8 cellular contexts compared by ENCODE assay signal in genomic region chr16:74296465-74297295, GRCh38. TPM values are rescaled to one million over a fixed set of nuclear protein-coding genes. Genes with fewer than 3 reads are reported as not detected.
DNase-seq lines count a peak whose midpoint lies in the region; ATAC-seq and TF ChIP-seq lines count a peak whose summit lies in the region.

TSS of gene PSMD7 (plus strand) at chr16:74296814. CDS start at chr16:74296915, 101 bp downstream.

- no peak for TF ChIP-seq RAD21 in liver (IDR thresholded peaks at IDR 0.05)

- H3K36me3 ChIP-seq in liver (ENCODE audit: control insufficient read depth in 4 of 4, insufficient read depth in 3 of 4, low read depth in 1 of 4, low read length in 3 of 4) = peaks cover 6 to 22% (median 18%) of the 10 kb centered on the region in 4 donors

- peak within 1 kb of the TSS; percentile 87 for H3K4me3 Mint-ChIP-seq in activated CD4-positive, alpha-beta memory T cell treated with anti-CD3 and anti-CD28 coated beads for 36 hours

- H3K27ac Mint-ChIP-seq in activated CD4-positive, alpha-beta memory T cell treated with anti-CD3 and anti-CD28 coated beads for 36 hours = peak within 1 kb of the TSS; percentile 94

- peak; percentile 96 for DNase-seq in CD1c-positive myeloid dendritic cell (ENCODE audit: extremely low spot score)
- DNase-seq in NCI-H82 (lab: John Stamatoyannopoulos, UW) = peak; percentile 92
- DNase-seq in activated CD4-positive, alpha-beta memory T cell treated with anti-CD3 and anti-CD28 coated beads for 36 hours = peak; percentile 94
- DNase-seq in dorsolateral prefrontal cortex = peak; percentile 81 to 96 (median 87)
- DNase-seq in stimulated activated CD4-positive, alpha-beta T cell treated with anti-CD3 and anti-CD28 coated beads, Interleukin-4, amount 100 ng/mL, for 1 hour = peak; percentile 88

- H3K4me1 Mint-ChIP-seq in activated CD4-positive, alpha-beta memory T cell treated with anti-CD3 and anti-CD28 coated beads for 36 hours (ENCODE audit: low read depth) = peaks cover 31% of the 10 kb centered on the region

- peaks cover 36% of the 10 kb centered on the region for H3K36me3 Mint-ChIP-seq in activated CD4-positive, alpha-beta memory T cell treated with anti-CD3 and anti-CD28 coated beads for 36 hours

- CTCF ChIA-PET in activated CD4-positive, alpha-beta memory T cell treated with anti-CD3 and anti-CD28 coated beads for 36 hours (lab: Charles Lee) = interaction anchor here (0.8 to 3.7 kb wide), 2 partner anchors 13 to 1822 kb away, joined by 3 to 29 read pairs; no protein-coding TSS in a partner anchor

- TF ChIP-seq CTCF in dorsolateral prefrontal cortex (IDR thresholded peaks at IDR 0.05 in 54 of 56, conservative IDR thresholded peaks at IDR 0.05 in 2 of 56; ENCODE audit: low read depth in 1 of 56, partially characterized antibody in 56 of 56) (peak in 30 of 56 donors; percentile 2 to 53 (median 31)), liver (IDR thresholded peaks at IDR 0.05; ENCODE audit: low read depth, low read length, missing input control) (no peak)

- WGBS in liver = under 1% methylated on average over 71 of the region's 71 CpGs

- H3K27ac ChIP-seq in dorsolateral prefrontal cortex (peak within 1 kb of the TSS; percentile 62 to 97 (median 91)), liver (ENCODE audit: low read depth in 1 of 2, low read length in 2 of 2) (peak within 1 kb of the TSS; percentile 97 to 98)

- H3K4me1 ChIP-seq in liver (ENCODE audit: control insufficient read depth in 4 of 4, insufficient read depth in 4 of 4, low read length in 3 of 4) = peaks cover 0 to 39% (median 27%) of the 10 kb centered on the region in 4 donors

- POLR2A ChIA-PET in activated CD4-positive, alpha-beta memory T cell treated with anti-CD3 and anti-CD28 coated beads for 36 hours (lab: Charles Lee) = interaction anchor here (0.8 to 1.8 kb wide), 4 partner anchors 8 to 370 kb away, joined by 3 to 7 read pairs (median 4); partner anchors contain the start of gene RFWD3

- H3K27me3 ChIP-seq in dorsolateral prefrontal cortex (no peaks in the 10 kb centered on the region), liver (ENCODE audit: control insufficient read depth in 4 of 4, insufficient read depth in 4 of 4, low read length in 3 of 4) (no peaks in the 10 kb centered on the region)

- H3K9ac ChIP-seq in liver (ENCODE audit: low read depth in 1 of 2, low read length in 2 of 2) = peak within 1 kb of the TSS; percentile 91 to 93

- H3K27me3 Mint-ChIP-seq in activated CD4-positive, alpha-beta memory T cell treated with anti-CD3 and anti-CD28 coated beads for 36 hours = no peaks in the 10 kb centered on the region

- ATAC-seq in GM19397 (IDR thresholded peaks at IDR 0.05; ENCODE audit: unreplicated experiment) = peak; percentile 97
- peak; percentile 91 for ATAC-seq in HG03565 (IDR thresholded peaks at IDR 0.05; ENCODE audit: unreplicated experiment)

- H3K9me3 ChIP-seq in liver (ENCODE audit: control insufficient read depth in 4 of 4, low read length in 3 of 4) = peaks cover 0 to 4% (median 0%) of the 10 kb centered on the region in 4 donors

- peak within 1 kb of the TSS; percentile 68 to 100 (median 98) for H3K4me3 ChIP-seq in dorsolateral prefrontal cortex
- H3K4me3 ChIP-seq in liver (ENCODE audit: low read depth in 1 of 3, low read length in 3 of 3) = peak within 1 kb of the TSS; percentile 92 to 97 (median 92)

- H3K9me3 Mint-ChIP-seq in activated CD4-positive, alpha-beta memory T cell treated with anti-CD3 and anti-CD28 coated beads for 36 hours = peaks cover 4% of the 10 kb centered on the region

- intact Hi-C loops in activated CD4-positive, alpha-beta memory T cell treated with anti-CD3 and anti-CD28 coated beads for 36 hours (cut with micrococcal nuclease) = loop anchor here (1.0 to 10.0 kb wide), 6 partner anchors 72 to 1348 kb away; partner anchors contain the start of genes KARS1, TERF2IP and ZFP1
- intact Hi-C loops in dorsolateral prefrontal cortex (cut with DNase I) = loop anchor here in 1 of 2 donors (2.0 to 5.0 kb wide), 2 partner anchors 76 to 310 kb away; partner anchors contain the start of gene GLG1

TF ChIP-seq in liver, 16 proteins besides CTCF, POLR2A, EP300 and RAD21:
- peak; percentile 29 for TF ChIP-seq HNF4G (IDR thresholded peaks at IDR 0.05)
- TF ChIP-seq JUND (IDR thresholded peaks at IDR 0.05) = peak in 1 of 2 donors; percentile 42
- peak; percentile 40 for TF ChIP-seq FOXA1 (IDR thresholded peaks at IDR 0.05)
- TF ChIP-seq NR2F2 (IDR thresholded peaks at IDR 0.05) = peak; percentile 27
- TF ChIP-seq MAX (IDR thresholded peaks at IDR 0.05) = peak; percentile 81
- TF ChIP-seq HNF4A (conservative IDR thresholded peaks at IDR 0.05) = peak; percentile 65 to 82
- no peak for TF ChIP-seq TAF1 (conservative IDR thresholded peaks at IDR 0.05)
- TF ChIP-seq YY1 (IDR thresholded peaks at IDR 0.05) = peak; percentile 89
- peak; percentile 62 for TF ChIP-seq SP1 (IDR thresholded peaks at IDR 0.05)
- TF ChIP-seq GABPA (IDR thresholded peaks at IDR 0.05 in 1 of 2, conservative IDR thresholded peaks at IDR 0.05 in 1 of 2) = peak; percentile 84 to 98
- peak; percentile 47 to 57 for TF ChIP-seq RXRA (IDR thresholded peaks at IDR 0.05)
- peak; percentile 77 for TF ChIP-seq ZBTB33 (IDR thresholded peaks at IDR 0.05)
- peak; percentile 80 for TF ChIP-seq FOXA2 (IDR thresholded peaks at IDR 0.05)
- TF ChIP-seq REST (IDR thresholded peaks at IDR 0.05) = peak; percentile 84
- peak; percentile 12 to 65 for TF ChIP-seq EGR1 (IDR thresholded peaks at IDR 0.05; ENCODE audit: low read depth in 2 of 2)
- TF ChIP-seq ATF3 (IDR thresholded peaks at IDR 0.05) = no peak

RNA-seq across cellular contexts. Expression of gene PSMD7, which starts in this region (rescaled TPM):
- 100 to 1,000 TPM; 119 to 123 TPM for total RNA-seq in activated CD4-positive, alpha-beta memory T cell treated with anti-CD3 and anti-CD28 coated beads for 36 hours
- 100 to 1,000 TPM in 5 of 120 experiments, 10 to 100 TPM in 115; 46.4 to 109 (median 81.9) TPM for total RNA-seq in dorsolateral prefrontal cortex
- 10 to 100 TPM; 33.7 to 60.5 TPM for total RNA-seq in liver
- polyA plus RNA-seq in liver = 10 to 100 TPM; 61.3 to 84.9 TPM

Comparison
In these comparisons a context has a peak if more than half of its experiments do, and no peak if none do; other contexts are left out.
1. Peak in every context shown above with its lines: DNase-seq, ATAC-seq, H3K4me3 ChIP-seq and H3K27ac ChIP-seq.